In genomic region chr17:57687642-57688041, GRCh38 we compare ENCODE assay signal across 1 cellular context.
TF ChIP-seq lines count a peak whose summit lies in the region.

No MANE protein-coding gene starts in this region.

TF ChIP-seq in SK-N-SH, 30 proteins besides CTCF, POLR2A, EP300 and RAD21 (continued from another document):
- no peak for TF ChIP-seq USF2 (IDR thresholded peaks at IDR 0.05; ENCODE audit: borderline replicate concordance, low read depth, low read length)
- peak; percentile 79 for TF ChIP-seq GATA2 (CRISPR knock-in tag; IDR thresholded peaks at IDR 0.05)
- TF ChIP-seq FOSL2 (IDR thresholded peaks at IDR 0.05; ENCODE audit: borderline replicate concordance, low read depth): no peak
- TF ChIP-seq TCF12 (IDR thresholded peaks at IDR 0.05): peak; percentile 95
- no peak for TF ChIP-seq YY1 (IDR thresholded peaks at IDR 0.05; ENCODE audit: low read depth)
- TF ChIP-seq NFIC (IDR thresholded peaks at IDR 0.05; ENCODE audit: borderline replicate concordance): peak; percentile 37; the same call in 1 of the 2 replicates
- TF ChIP-seq FOXJ3 (CRISPR knock-in tag; IDR thresholded peaks at IDR 0.05): peak; percentile 72; the same call in 1 of the 2 replicates
- TF ChIP-seq ELF1 (IDR thresholded peaks at IDR 0.05): no peak
- TF ChIP-seq RCOR1 (IDR thresholded peaks at IDR 0.05; ENCODE audit: low read length): peak; percentile 89
- no peak for TF ChIP-seq RXRA (IDR thresholded peaks at IDR 0.05; ENCODE audit: borderline replicate concordance, low read depth)
- TF ChIP-seq SMC3 (IDR thresholded peaks at IDR 0.05; ENCODE audit: low read depth, low read length): no peak
- TF ChIP-seq JUND (IDR thresholded peaks at IDR 0.05): no peak
- TF ChIP-seq USF1 (IDR thresholded peaks at IDR 0.05; ENCODE audit: borderline replicate concordance, low read depth): no peak
- TF ChIP-seq IRF3 (IDR thresholded peaks at IDR 0.05; ENCODE audit: low read depth, low read length): no peak
- TF ChIP-seq ZBTB33 (IDR thresholded peaks at IDR 0.05; ENCODE audit: borderline replicate concordance, low read depth): no peak
- TF ChIP-seq MEF2A (IDR thresholded peaks at IDR 0.05; ENCODE audit: borderline replicate concordance, low read depth): no peak
- TF ChIP-seq MAX (IDR thresholded peaks at IDR 0.05; ENCODE audit: low read depth): no peak
- TF ChIP-seq FOXM1 (IDR thresholded peaks at IDR 0.05; ENCODE audit: low read depth): no peak
TF ChIP-seq in SK-N-SH: peak in this region for 10.
